26 cellular contexts compared by ENCODE assay signal in the genomic region with DNA sequence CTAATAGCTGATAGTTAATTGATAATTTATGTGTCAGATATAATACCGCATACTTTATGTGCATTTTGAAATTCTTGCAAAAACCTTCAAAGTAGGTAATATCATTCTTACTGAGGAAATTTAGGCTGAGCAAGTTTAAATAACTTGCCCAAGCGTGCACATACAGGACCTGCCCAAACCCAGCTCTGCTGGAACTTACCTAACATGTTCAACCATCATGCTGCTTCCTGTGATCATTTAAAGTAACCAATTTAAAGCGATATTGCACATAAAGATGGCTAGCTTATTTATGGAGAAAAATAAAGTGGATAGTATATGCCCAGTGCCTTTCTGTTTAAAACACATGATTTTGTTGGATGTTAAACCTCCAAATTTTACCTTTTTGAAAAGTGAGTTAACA.
"Had no signal": no experiment of that assay in that cellular context is flagged by ENCODE, and none has a peak within 500 bp of the region (broad histone marks: within the 10 kb centered on the region; RNA-seq: fewer than 3 reads in every experiment).

No MANE protein-coding gene starts in this region.

- H3K4me3 ChIP-seq: K562, SJCRH30 had no signal

- H3K9ac ChIP-seq: KMS-11 had no signal

- H3K9me3 ChIP-seq: SJCRH30 had no signal

- FAIRE-seq: HTR-8/SVneo, K562 had no signal

- H3K36me3 ChIP-seq: SJCRH30 had no signal

- H3K4me2 ChIP-seq: KMS-11 had no signal

- ATAC-seq: K562, Panc1, PC-3, Right ventricle myocardium inferior, SK-N-SH treated with all-trans-retinoic acid at 6 μM for 48 hours had no signal

- H3K27me3 ChIP-seq: SJCRH30 had no signal

- DNase-seq: Kasumi-1, MV-4-11, NCI-H1048, NCI-H1105, NCI-H1436 treated with DMSO at 0.1 percent for 48 hours, NCI-H1694, NCI-H1930, NCI-H2081, NCI-H2171, NCI-H226, NCI-H446, NCI-H510A, NCI-H524 treated with DMSO at 0.1 percent for 48 hours, NCI-H69, NCI-H774, PC-3, SHP77 treated with DMSO at 0.1 percent for 48 hours, SJCRH30 had no signal

- H3K27ac ChIP-seq: HL-60, KMS-11, RWPE1, SJCRH30 had no signal
